ENCODE assay signal across 11 cellular contexts in the genomic region with DNA sequence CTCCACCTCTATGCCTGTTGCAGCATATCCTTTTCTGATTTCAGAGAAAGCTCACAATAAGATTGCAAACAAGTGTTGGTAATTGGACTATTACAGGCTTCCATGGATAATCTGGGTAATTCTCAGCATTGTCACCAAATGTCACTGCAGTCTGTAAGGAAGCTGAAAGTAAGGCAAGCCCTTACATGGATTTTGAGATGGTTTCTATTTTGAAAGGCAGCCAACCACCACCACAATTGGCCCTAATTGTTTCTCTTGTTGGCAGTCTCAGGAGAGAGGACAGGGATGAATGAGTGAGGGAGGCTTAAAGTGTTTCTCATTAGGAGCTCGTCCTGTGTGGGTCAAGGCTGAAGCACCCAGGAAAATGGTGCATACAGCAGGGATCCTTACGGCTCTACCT.
A peak's percentile ranks its signal among the peaks of the same experiment; 100 is the strongest.
DNase-seq lines count a peak whose midpoint lies in the region; ATAC-seq lines count a peak whose summit lies in the region.
"Had no signal": no experiment of that assay in that cellular context is flagged by ENCODE, and none has a peak within 500 bp of the region (broad histone marks: within the 10 kb centered on the region; RNA-seq: fewer than 3 reads in every experiment).

No MANE protein-coding gene starts in this region.

- H2BK15ac ChIP-seq in mesendoderm (replicated peaks; ENCODE audit: low read depth), result no peak overlapping the region

- H3K79me1 ChIP-seq in mesendoderm (ENCODE audit: low read length), result no peaks in the 10 kb centered on the region

- H3K27ac ChIP-seq in mesendoderm (ENCODE audit: low read depth, low read length), result no peak overlapping the region
- H3K27ac ChIP-seq: BLaER1 had no signal

- H4K8ac ChIP-seq in mesendoderm (ENCODE audit: low read depth, low read length), result no peak overlapping the region

- no peak overlapping the region for H4K5ac ChIP-seq in mesendoderm (ENCODE audit: low read length)

- DNase-seq in DMS153 treated with DMSO at 0.1 percent for 48 hours (lab: John Stamatoyannopoulos, UW; ENCODE audit: unreplicated experiment) (peak; percentile 47), NCI-H1694 treated with DMSO at 0.1 percent for 48 hours (lab: John Stamatoyannopoulos, UW) (peak; percentile 12), NCI-H82 treated with DMSO at 0.1 percent for 48 hours (lab: John Stamatoyannopoulos, UW; ENCODE audit: unreplicated experiment) (peak; percentile 84), mesendoderm (peak; percentile 6), LoVo (ENCODE audit: low spot score) (no peak), dedifferentiated amniotic fluid mesenchymal stem cell (ENCODE audit: extremely low spot score) (no peak), HK-2 (ENCODE audit: unreplicated experiment) (no peak)
- DNase-seq: activated CD8-positive, alpha-beta memory T cell treated with anti-CD3 and anti-CD28 coated beads, Interleukin-2, amount 10 ng/mL, durations not matched to agents 7 days and 5 days had no signal

- no peak overlapping the region for H3K18ac ChIP-seq in mesendoderm (ENCODE audit: low read length)

- no peak overlapping the region for H3K4me3 ChIP-seq in mesendoderm (ENCODE audit: low read length)
- H3K4me3 ChIP-seq: BLaER1 had no signal

- no peak overlapping the region for H3K23ac ChIP-seq in mesendoderm (ENCODE audit: low read length)

- H3K56ac ChIP-seq in mesendoderm (ENCODE audit: low read length), result no peak overlapping the region

- H3K4me1 ChIP-seq in mesendoderm (ENCODE audit: control insufficient read depth, low read depth, low read length), result no peaks in the 10 kb centered on the region
- H3K4me1 ChIP-seq: BLaER1 had no signal

- H3K27me3 ChIP-seq in mesendoderm (ENCODE audit: insufficient read depth, low read length, poor library complexity), result no peaks in the 10 kb centered on the region
- H3K27me3 ChIP-seq: BLaER1 had no signal

- H2BK120ac ChIP-seq in mesendoderm (ENCODE audit: low read depth, low read length), result no peak overlapping the region

- no peaks in the 10 kb centered on the region for H3K79me2 ChIP-seq in mesendoderm (ENCODE audit: control insufficient read depth, insufficient read depth, low read length)

- no peak overlapping the region for H3K9ac ChIP-seq in mesendoderm (ENCODE audit: low read length)
- H3K9ac ChIP-seq: BLaER1 had no signal

- WGBS in mesendoderm (ENCODE audit: extremely low coverage, insufficient coverage, low lambda C conversion rate), result no CpG with 5 or more reads among the region's 2 CpGs

- no peak overlapping the region for H2AK5ac ChIP-seq in mesendoderm (ENCODE audit: low read length)

- no peaks in the 10 kb centered on the region for H3K36me3 ChIP-seq in mesendoderm (ENCODE audit: control insufficient read depth, insufficient read depth, low read length)
- H3K36me3 ChIP-seq: BLaER1 had no signal

- ATAC-seq in HG02642 (IDR thresholded peaks at IDR 0.05; ENCODE audit: poor library complexity, unreplicated experiment), result no peak
- ATAC-seq: activated CD8-positive, alpha-beta memory T cell treated with anti-CD3 and anti-CD28 coated beads, Interleukin-2, amount 10 ng/mL, durations not matched to agents 7 days and 5 days; activated naive CD4-positive, alpha-beta T cell treated with anti-CD3 and anti-CD28 coated beads, Interleukin-2, amount 50 U/mL, for 72 hours had no signal

- H3K4ac ChIP-seq in mesendoderm (ENCODE audit: low read depth, low read length), result no peak overlapping the region

- H3K4me2 ChIP-seq in mesendoderm (ENCODE audit: low read length), result no peak overlapping the region
- H3K4me2 ChIP-seq: BLaER1 had no signal

- no peak overlapping the region for H2BK5ac ChIP-seq in mesendoderm (ENCODE audit: low read length)

Comparison
In these comparisons a context has a peak if more than half of its experiments do, and no peak if none do; other contexts are left out.
1. DNase-seq: peak in DMS153 treated with DMSO at 0.1 percent for 48 hours (single experiment), NCI-H1694 treated with DMSO at 0.1 percent for 48 hours (single experiment), NCI-H82 treated with DMSO at 0.1 percent for 48 hours (single experiment) and mesendoderm (single experiment); none in LoVo (single experiment), dedifferentiated amniotic fluid mesenchymal stem cell (single experiment) and HK-2 (single experiment).